Comparison of ENCODE assay signal across 22 cellular contexts in genomic region chr9:77582572-77583365, GRCh38.
"Had no signal": no experiment of that assay in that cellular context is flagged by ENCODE, and none has a peak within 500 bp of the region (broad histone marks: within the 10 kb centered on the region; RNA-seq: fewer than 3 reads in every experiment).

No MANE protein-coding gene starts in this region.

- H3K9me3 ChIP-seq: gastrocnemius medialis, heart left ventricle, lower lobe of right lung, prostate gland, right atrium auricular region had no signal

- DNase-seq: activated CD4-positive, alpha-beta memory T cell treated with anti-CD3 and anti-CD28 coated beads, Interleukin-2, amount 10 ng/mL, durations not matched to agents 7 days and 5 days; activated CD4-positive, alpha-beta T cell treated with anti-CD3 and anti-CD28 coated beads for 48 hours; activated CD4-positive, CD25-positive, alpha-beta regulatory T cell; activated CD8-positive, alpha-beta memory T cell treated with anti-CD3 and anti-CD28 coated beads, Interleukin-2, amount 10 ng/mL, durations not matched to agents 7 days and 5 days; activated naive CD4-positive, alpha-beta T cell; activated naive CD8-positive, alpha-beta T cell treated with anti-CD3 and anti-CD28 coated beads for 36 hours; central memory CD4-positive, alpha-beta T cell; dorsolateral prefrontal cortex; gastrocnemius medialis; heart left ventricle; immature natural killer cell; lower lobe of right lung; stimulated activated CD4-positive, alpha-beta T cell treated with anti-CD3 and anti-CD28 coated beads, Interleukin-4, amount 100 ng/mL, for 1 hour; stimulated activated naive CD8-positive, alpha-beta T cell treated with anti-CD3 and anti-CD28 coated beads, Interleukin-15, amount 100 ng/mL, for 72 hours; T-helper 1 cell; T-helper 9 cell; trophoblast cell had no signal

- H3K4me1 ChIP-seq: gastrocnemius medialis, prostate gland, right atrium auricular region had no signal

- H3K4me1 Mint-ChIP-seq: activated CD8-positive, alpha-beta memory T cell treated with anti-CD3 and anti-CD28 coated beads, Interleukin-2, amount 10 ng/mL, durations not matched to agents 7 days and 5 days; activated naive CD8-positive, alpha-beta T cell treated with anti-CD3 and anti-CD28 coated beads for 36 hours; immature natural killer cell; neural crest cell; stimulated activated naive CD8-positive, alpha-beta T cell treated with anti-CD3 and anti-CD28 coated beads, Interleukin-15, amount 100 ng/mL, for 72 hours had no signal

- H3K27ac ChIP-seq: dorsolateral prefrontal cortex, gastrocnemius medialis, lower lobe of right lung, prostate gland, right atrium auricular region had no signal

- H3K27ac Mint-ChIP-seq: activated CD4-positive, alpha-beta memory T cell treated with anti-CD3 and anti-CD28 coated beads, Interleukin-2, amount 10 ng/mL, durations not matched to agents 7 days and 5 days; activated CD8-positive, alpha-beta memory T cell treated with anti-CD3 and anti-CD28 coated beads, Interleukin-2, amount 10 ng/mL, durations not matched to agents 7 days and 5 days; activated naive CD8-positive, alpha-beta T cell treated with anti-CD3 and anti-CD28 coated beads for 36 hours; brain; immature natural killer cell; stimulated activated naive CD8-positive, alpha-beta T cell treated with anti-CD3 and anti-CD28 coated beads, Interleukin-15, amount 100 ng/mL, for 72 hours had no signal

- H3K27me3 ChIP-seq: dorsolateral prefrontal cortex, gastrocnemius medialis, heart left ventricle, right atrium auricular region had no signal

- H3K4me2 ChIP-seq: smooth muscle cell had no signal

- H3K4me3 Mint-ChIP-seq: activated CD4-positive, alpha-beta memory T cell treated with anti-CD3 and anti-CD28 coated beads, Interleukin-2, amount 10 ng/mL, durations not matched to agents 7 days and 5 days; activated CD8-positive, alpha-beta memory T cell treated with anti-CD3 and anti-CD28 coated beads, Interleukin-2, amount 10 ng/mL, durations not matched to agents 7 days and 5 days; activated naive CD8-positive, alpha-beta T cell treated with anti-CD3 and anti-CD28 coated beads for 36 hours; brain; immature natural killer cell; neural crest cell; stimulated activated naive CD8-positive, alpha-beta T cell treated with anti-CD3 and anti-CD28 coated beads, Interleukin-15, amount 100 ng/mL, for 72 hours had no signal

- H3K4me3 ChIP-seq: dorsolateral prefrontal cortex, gastrocnemius medialis, heart left ventricle, lower lobe of right lung, prostate gland, right atrium auricular region, smooth muscle cell had no signal

- H3K36me3 ChIP-seq: gastrocnemius medialis, heart left ventricle, lower lobe of right lung, prostate gland, right atrium auricular region had no signal

- H3K36me3 Mint-ChIP-seq: activated CD8-positive, alpha-beta memory T cell treated with anti-CD3 and anti-CD28 coated beads, Interleukin-2, amount 10 ng/mL, durations not matched to agents 7 days and 5 days; activated naive CD8-positive, alpha-beta T cell treated with anti-CD3 and anti-CD28 coated beads for 36 hours; brain; immature natural killer cell had no signal

- H3K9me3 Mint-ChIP-seq: activated CD4-positive, alpha-beta memory T cell treated with anti-CD3 and anti-CD28 coated beads, Interleukin-2, amount 10 ng/mL, durations not matched to agents 7 days and 5 days; activated naive CD8-positive, alpha-beta T cell treated with anti-CD3 and anti-CD28 coated beads for 36 hours; immature natural killer cell had no signal
